In the genomic region with DNA sequence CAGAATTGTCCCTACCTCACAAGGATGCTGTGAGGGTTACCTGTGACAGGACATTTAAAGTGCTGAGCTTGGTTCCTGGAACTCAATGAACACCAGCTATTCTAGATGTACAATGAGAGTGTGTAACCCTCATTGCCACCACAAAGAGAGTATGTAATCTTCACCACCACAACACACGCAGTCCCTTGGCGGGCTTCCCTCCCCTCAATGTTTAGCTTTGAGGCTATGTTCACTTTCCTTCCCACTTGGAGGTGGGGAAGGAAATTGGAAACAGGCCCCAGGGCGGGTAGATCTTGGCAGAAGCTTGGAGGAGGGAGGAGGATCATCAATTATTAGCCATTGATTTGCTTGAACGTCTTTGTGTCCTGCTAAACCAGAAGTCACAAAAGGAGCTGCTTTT, we compare ENCODE assay signal across 12 cellular contexts. TPM values are rescaled to one million over a fixed set of nuclear protein-coding genes. Genes with fewer than 3 reads are reported as not detected.
DNase-seq lines count a peak whose midpoint lies in the region; ATAC-seq and TF ChIP-seq lines count a peak whose summit lies in the region.
"Had no signal": no experiment of that assay in that cellular context is flagged by ENCODE, and none has a peak within 500 bp of the region (broad histone marks: within the 10 kb centered on the region; RNA-seq: fewer than 3 reads in every experiment).

No MANE protein-coding gene starts in this region.

- peak overlapping the region; percentile 95 to 99 for H3K27ac ChIP-seq in thoracic aorta

- H3K4me3 ChIP-seq in thoracic aorta = no peak overlapping the region

- peak; percentile 24 for DNase-seq in HT-29 (ENCODE audit: low spot score)
- DNase-seq in astrocyte of the hippocampus (ENCODE audit: low read depth, low spot score) = peak; percentile 86
- peak; percentile 52 for DNase-seq in iris pigment epithelial cell (ENCODE audit: low read depth)
- no peak for DNase-seq in thoracic aorta (ENCODE audit: low spot score)
- no peak for DNase-seq in NCI-H1105 treated with DMSO at 0.1 percent for 48 hours (lab: John Stamatoyannopoulos, UW)
- DNase-seq in activated CD4-positive, alpha-beta T cell treated with anti-CD3 and anti-CD28 coated beads for 4 hours = no peak
- DNase-seq in immature natural killer cell = no peak
- DNase-seq: activated CD8-positive, alpha-beta T cell treated with anti-CD3 and anti-CD28 coated beads for 36 hours; activated naive CD4-positive, alpha-beta T cell; COR-L47; T-helper 2 cell had no signal

- no peak for ATAC-seq in thoracic aorta (ENCODE audit: insufficient number of reproducible peaks, low FRiP score, low read depth)
- ATAC-seq: activated CD8-positive, alpha-beta T cell treated with anti-CD3 and anti-CD28 coated beads for 36 hours had no signal

- H3K36me3 ChIP-seq in thoracic aorta = no peaks in the 10 kb centered on the region

- TF ChIP-seq CTCF in thoracic aorta (IDR thresholded peaks at IDR 0.05) = no peak

- H3K36me3 Mint-ChIP-seq in immature natural killer cell = no peaks in the 10 kb centered on the region

- H3K9me3 Mint-ChIP-seq in immature natural killer cell = peaks cover 0 to 2% (median 0%) of the 10 kb centered on the region in 6 donors
- H3K9me3 Mint-ChIP-seq: activated CD8-positive, alpha-beta T cell treated with anti-CD3 and anti-CD28 coated beads for 36 hours; IgD-negative memory B cell had no signal

- no peaks in the 10 kb centered on the region for H3K9me3 ChIP-seq in thoracic aorta

- H3K27me3 ChIP-seq in thoracic aorta (replicated peaks; ENCODE audit: insufficient read depth) = no peaks in the 10 kb centered on the region

- peaks cover 37 to 45% of the 10 kb centered on the region in 2 donors for H3K4me1 Mint-ChIP-seq in immature natural killer cell

- no peak overlapping the region for H3K27ac Mint-ChIP-seq in immature natural killer cell
- H3K27ac Mint-ChIP-seq: activated CD8-positive, alpha-beta T cell treated with anti-CD3 and anti-CD28 coated beads for 36 hours had no signal

- peaks cover 17 to 60% of the 10 kb centered on the region in 2 donors for H3K4me1 ChIP-seq in thoracic aorta (ENCODE audit: control insufficient read depth in 1 of 2, low read depth in 2 of 2)

- H3K27me3 Mint-ChIP-seq in immature natural killer cell (ENCODE audit: low read depth in 3 of 3) = peaks cover 6 to 19% (median 14%) of the 10 kb centered on the region in 3 donors

- no peak overlapping the region for H3K4me3 Mint-ChIP-seq in immature natural killer cell
- H3K4me3 Mint-ChIP-seq: activated CD8-positive, alpha-beta T cell treated with anti-CD3 and anti-CD28 coated beads for 36 hours had no signal

RNA-seq across cellular contexts. Expression of a gene that starts 8.2 kb away (rescaled TPM):
- total RNA-seq in HT-29 (2014; rRNA removed; shearing (Covaris generic)) = 31.0 and 37.5 TPM in 2 replicates
- 100 to 1,000 TPM; 183 to 323 TPM for total RNA-seq in thoracic aorta
- polyA plus RNA-seq in immature natural killer cell = not detected
- polyA plus RNA-seq: IgD-negative memory B cell had no signal

RNA-seq across cellular contexts. Expression of a gene that starts 52.1 kb away (rescaled TPM):
- 1.2 and 2.2 TPM in 2 replicates for total RNA-seq in HT-29 (2014; rRNA removed; shearing (Covaris generic))
- 1 to 10 TPM; 1.5 TPM for total RNA-seq in thoracic aorta
- polyA plus RNA-seq in immature natural killer cell = 1 to 10 TPM in 1 of 3 donors, under 1 TPM in 1, not detected in 1; 0.36 to 2.1 TPM

Comparison
In these comparisons a context has a peak if more than half of its experiments do, and no peak if none do; other contexts are left out.
1. DNase-seq: peak in HT-29 (single experiment), astrocyte of the hippocampus (single experiment) and iris pigment epithelial cell (single experiment); none in thoracic aorta (single experiment), NCI-H1105 treated with DMSO at 0.1 percent for 48 hours (single experiment), activated CD4-positive, alpha-beta T cell treated with anti-CD3 and anti-CD28 coated beads for 4 hours (0 of 2) and immature natural killer cell (0 of 3).